In genomic region chr1:169200319-169200718, GRCh38 we compare ENCODE assay signal across 36 cellular contexts.
"Had no signal": no experiment of that assay in that cellular context is flagged by ENCODE, and none has a peak within 500 bp of the region (broad histone marks: within the 10 kb centered on the region; RNA-seq: fewer than 3 reads in every experiment).

No MANE protein-coding gene starts in this region.

- H3K4me3 ChIP-seq: adrenal gland, MG63, PC-9 had no signal

- H3K4me1 Mint-ChIP-seq: activated CD4-positive, alpha-beta T cell treated with anti-CD3 and anti-CD28 coated beads for 36 hours; activated CD4-positive, alpha-beta T cell treated with anti-CD3 and anti-CD28 coated beads, Interleukin-2, amount 10 ng/mL, durations not matched to agents 7 days and 5 days; activated naive CD4-positive, alpha-beta T cell treated with anti-CD3 and anti-CD28 coated beads, Interleukin-2, amount 50 U/mL, for 24 hours had no signal

- H2AFZ ChIP-seq: PC-9 had no signal

- H3K27ac ChIP-seq: adrenal gland, PC-9, RWPE1 had no signal

- FAIRE-seq: bronchial epithelial cell, RCC 7860 had no signal

- H3K27me3 ChIP-seq: adrenal gland, MG63 had no signal

- H3K4me3 Mint-ChIP-seq: activated CD4-positive, alpha-beta T cell treated with anti-CD3 and anti-CD28 coated beads for 36 hours; activated CD4-positive, alpha-beta T cell treated with anti-CD3 and anti-CD28 coated beads, Interleukin-2, amount 10 ng/mL, durations not matched to agents 7 days and 5 days; activated CD8-positive, alpha-beta T cell treated with anti-CD3 and anti-CD28 coated beads, Interleukin-2, amount 10 ng/mL, durations not matched to agents 7 days and 5 days; activated naive CD4-positive, alpha-beta T cell treated with anti-CD3 and anti-CD28 coated beads, Interleukin-2, amount 50 U/mL, for 24 hours; activated T-cell treated with anti-CD3 and anti-CD28 coated beads, Interleukin-2, amount 50 U/mL, for 24 hours; brain had no signal

- H3K4me2 ChIP-seq: PC-9 had no signal

- H3K27ac Mint-ChIP-seq: activated CD4-positive, alpha-beta T cell treated with anti-CD3 and anti-CD28 coated beads for 36 hours; activated CD4-positive, alpha-beta T cell treated with anti-CD3 and anti-CD28 coated beads, Interleukin-2, amount 10 ng/mL, durations not matched to agents 7 days and 5 days; activated CD8-positive, alpha-beta T cell treated with anti-CD3 and anti-CD28 coated beads, Interleukin-2, amount 10 ng/mL, durations not matched to agents 7 days and 5 days; activated naive CD4-positive, alpha-beta T cell treated with anti-CD3 and anti-CD28 coated beads, Interleukin-2, amount 50 U/mL, for 24 hours; activated T-cell treated with anti-CD3 and anti-CD28 coated beads, Interleukin-2, amount 50 U/mL, for 24 hours; activated T-helper 2 cell treated with anti-CD3 and anti-CD28 coated beads, Interferon-gamma antibody, Interleukin-2, Interleukin-4, amounts not matched to agents 10 μg/mL and 5 μg/mL and 100 μg/mL, durations not matched to agents 14 hours and 24 hours and 36 hours; brain had no signal

- H3K9me3 ChIP-seq: adrenal gland, MG63 had no signal

- H3K27me3 Mint-ChIP-seq: activated CD4-positive, alpha-beta T cell treated with anti-CD3 and anti-CD28 coated beads for 36 hours; activated CD4-positive, alpha-beta T cell treated with anti-CD3 and anti-CD28 coated beads, Interleukin-2, amount 10 ng/mL, durations not matched to agents 7 days and 5 days; activated naive CD4-positive, alpha-beta T cell treated with anti-CD3 and anti-CD28 coated beads, Interleukin-2, amount 50 U/mL, for 24 hours; activated T-cell treated with anti-CD3 and anti-CD28 coated beads, Interleukin-2, amount 50 U/mL, for 24 hours; brain had no signal

- DNase-seq: activated CD4-positive, alpha-beta T cell treated with anti-CD3 and anti-CD28 coated beads for 36 hours; activated CD4-positive, alpha-beta T cell treated with anti-CD3 and anti-CD28 coated beads, Interleukin-2, amount 10 ng/mL, durations not matched to agents 7 days and 5 days; activated CD4-positive, alpha-beta T cell treated with anti-CD3 and anti-CD28 coated beads, Interleukin-2, amount 50 U/mL, for 48 hours; activated CD8-positive, alpha-beta T cell treated with anti-CD3 and anti-CD28 coated beads, Interleukin-2, amount 10 ng/mL, durations not matched to agents 7 days and 5 days; activated gamma-delta T cell; activated naive CD4-positive, alpha-beta T cell treated with Interleukin-2 at 50 U/mL for 16 hours; activated T-cell treated with anti-CD3 and anti-CD28 coated beads, Interleukin-2, amount 50 U/mL, for 24 hours; adrenal gland; anterior cingulate cortex; caudate nucleus; cerebellar nuclear complex; Kasumi-1; KG1; MG63; NCI-H1048; NCI-H1105 treated with DMSO at 0.1 percent for 48 hours; NCI-H1436; NCI-H1694; NCI-H1930; NCI-H2081 treated with DMSO at 0.1 percent for 48 hours; NCI-H226; NCI-H446 treated with DMSO at 0.1 percent for 48 hours; NCI-H524; PC-9; SW 1271; T-helper 1 cell; T-helper 2 cell; T-helper 9 cell had no signal

- H3K4me1 ChIP-seq: adrenal gland had no signal

- H3K36me3 ChIP-seq: adrenal gland, MG63 had no signal

- H3K9me3 Mint-ChIP-seq: activated T-helper 2 cell treated with anti-CD3 and anti-CD28 coated beads, Interferon-gamma antibody, Interleukin-2, Interleukin-4, amounts not matched to agents 10 μg/mL and 5 μg/mL and 100 μg/mL, durations not matched to agents 14 hours and 24 hours and 36 hours had no signal

- ATAC-seq: activated CD4-positive, alpha-beta T cell treated with anti-CD3 and anti-CD28 coated beads for 36 hours; activated CD4-positive, CD25-positive, alpha-beta regulatory T cell treated with anti-CD3 and anti-CD28 coated beads, Interleukin-2, amount 50 U/mL, for 24 hours; activated CD8-positive, alpha-beta T cell treated with anti-CD3 and anti-CD28 coated beads, Interleukin-2, amount 10 ng/mL, durations not matched to agents 7 days and 5 days; Right ventricle myocardium inferior had no signal
